In genomic region chr6:147542436-147542835, GRCh38 we compare ENCODE assay signal across 8 cellular contexts. TPM values are rescaled to one million over a fixed set of nuclear protein-coding genes. Genes with fewer than 3 reads are reported as not detected.
"Had no signal": no experiment of that assay in that cellular context is flagged by ENCODE, and none has a peak within 500 bp of the region (broad histone marks: within the 10 kb centered on the region; RNA-seq: fewer than 3 reads in every experiment).

No MANE protein-coding gene starts in this region.

RNA-seq across cellular contexts. Expression of gene SAMD5, which starts 33.9 kb away (rescaled TPM):
- total RNA-seq: activated B cell treated with CpG ODN at 0.5 μM for 24 hours; activated CD8-positive, alpha-beta memory T cell treated with anti-CD3 and anti-CD28 coated beads for 36 hours; activated CD8-positive, alpha-beta T cell treated with anti-CD3 and anti-CD28 coated beads for 36 hours; activated naive CD4-positive, alpha-beta T cell treated with anti-CD3 and anti-CD28 coated beads for 36 hours; activated naive CD4-positive, alpha-beta T cell treated with anti-CD3 and anti-CD28 coated beads, Interleukin-2, amount 50 U/mL, for 72 hours; activated naive CD8-positive, alpha-beta T cell treated with anti-CD3 and anti-CD28 coated beads for 36 hours; activated T-cell treated with anti-CD3 and anti-CD28 coated beads, Interleukin-2, amount 50 U/mL, for 4 hours; activated T-helper 17 cell treated with anti-CD3 and anti-CD28 coated beads, Interleukin-2, amount 50 U/mL, for 72 hours had no signal
